Comparison of ENCODE assay signal across 8 cellular contexts in the genomic region with DNA sequence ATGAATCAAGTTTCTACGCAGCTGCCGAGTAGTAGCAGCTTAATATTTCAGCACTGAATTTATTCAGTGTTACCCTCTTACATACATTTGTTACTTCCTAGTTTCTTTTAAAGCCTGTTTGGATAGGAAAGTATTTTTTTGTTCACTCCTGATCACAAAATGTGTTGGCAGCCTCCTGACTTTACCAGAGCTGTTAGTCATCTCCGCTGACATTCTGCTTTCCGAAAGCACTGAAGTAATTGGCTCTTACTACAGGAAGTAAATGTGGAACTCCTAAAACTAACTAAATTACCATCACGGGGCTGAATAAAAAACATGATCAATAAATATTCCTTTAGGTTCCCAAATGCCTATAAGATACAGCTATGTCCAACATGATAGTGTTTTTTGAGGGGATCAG.
DNase-seq lines count a peak whose midpoint lies in the region; ATAC-seq, FAIRE-seq and TF ChIP-seq lines count a peak whose summit lies in the region.

No MANE protein-coding gene starts in this region.

- FAIRE-seq in D721Med (lab: Jason Lieb, UNC), result no peak

- no peaks in the 10 kb centered on the region for H3K27me3 Mint-ChIP-seq in activated T-cell treated with anti-CD3 and anti-CD28 coated beads, Interleukin-2, amount 50 U/mL, for 4 hours (ENCODE audit: low read depth)

- H3K4me3 Mint-ChIP-seq in activated T-cell treated with anti-CD3 and anti-CD28 coated beads, Interleukin-2, amount 50 U/mL, for 4 hours, result peak overlapping the region; percentile 78

- peaks cover 61% of the 10 kb centered on the region for H3K4me1 Mint-ChIP-seq in activated T-cell treated with anti-CD3 and anti-CD28 coated beads, Interleukin-2, amount 50 U/mL, for 4 hours (ENCODE audit: low read depth)

- peak; percentile 8 for DNase-seq in activated T-cell treated with anti-CD3 and anti-CD28 coated beads, Interleukin-2, amount 50 U/mL, for 4 hours
- no peak for DNase-seq in activated T-cell treated with anti-CD3 and anti-CD28 coated beads for 4 hours
- DNase-seq in fibroblast of gingiva (ENCODE audit: low read depth), result peak; percentile 70
- DNase-seq in stimulated activated CD4-positive, alpha-beta T cell treated with anti-CD3 and anti-CD28 coated beads, Interleukin-4, amount 100 ng/mL, for 24 hours, result peak; percentile 54
- no peak for DNase-seq in retina
- DNase-seq in NCI-H526 (lab: John Stamatoyannopoulos, UW), result no peak
- no peak for DNase-seq in D721Med (ENCODE audit: insufficient read length, low spot score)

- H3K9me3 Mint-ChIP-seq in activated T-cell treated with anti-CD3 and anti-CD28 coated beads, Interleukin-2, amount 50 U/mL, for 4 hours, result no peaks in the 10 kb centered on the region

- peak; percentile 90 to 91 for ATAC-seq in activated T-cell treated with anti-CD3 and anti-CD28 coated beads, Interleukin-2, amount 50 U/mL, for 4 hours
- peak; percentile 65 for ATAC-seq in SK-N-SH treated with all-trans-retinoic acid at 6 μM for 48 hours

- TF ChIP-seq CTCF in D721Med (IDR thresholded peaks at IDR 0.05; ENCODE audit: insufficient read depth, missing control alignments), result no peak

- H3K36me3 Mint-ChIP-seq in activated T-cell treated with anti-CD3 and anti-CD28 coated beads, Interleukin-2, amount 50 U/mL, for 4 hours (ENCODE audit: insufficient read depth), result no peaks in the 10 kb centered on the region

TF ChIP-seq in SK-N-SH treated with all-trans-retinoic acid at 6 μM for 48 hours, 23 proteins besides CTCF, POLR2A, EP300 and RAD21:
- TF ChIP-seq GLIS3 (CRISPR knock-in tag; IDR thresholded peaks at IDR 0.05) (no peak), ZC3H10 (CRISPR knock-in tag; IDR thresholded peaks at IDR 0.05) (no peak), ZNF8 (CRISPR knock-in tag; IDR thresholded peaks at IDR 0.05) (no peak), OSR1 (CRISPR knock-in tag; IDR thresholded peaks at IDR 0.05) (no peak), TCF4 (CRISPR knock-in tag; IDR thresholded peaks at IDR 0.05; ENCODE audit: borderline replicate concordance) (no peak), TOX (CRISPR knock-in tag; IDR thresholded peaks at IDR 0.05; ENCODE audit: borderline replicate concordance) (no peak), PPARA (CRISPR knock-in tag; IDR thresholded peaks at IDR 0.05; ENCODE audit: borderline replicate concordance) (no peak), ESRRG (CRISPR knock-in tag; IDR thresholded peaks at IDR 0.05) (no peak), ZFP30 (CRISPR knock-in tag; IDR thresholded peaks at IDR 0.05) (no peak), ZFP3 (CRISPR knock-in tag; IDR thresholded peaks at IDR 0.05) (no peak), ZNF565 (CRISPR knock-in tag; conservative IDR thresholded peaks at IDR 0.05; ENCODE audit: low read depth) (no peak), RARB (CRISPR knock-in tag; IDR thresholded peaks at IDR 0.05) (no peak), BACH2 (CRISPR knock-in tag; IDR thresholded peaks at IDR 0.05; ENCODE audit: borderline replicate concordance) (no peak), CSDC2 (CRISPR knock-in tag; IDR thresholded peaks at IDR 0.05) (no peak), ZNF70 (CRISPR knock-in tag; IDR thresholded peaks at IDR 0.05) (no peak), ARNTL (CRISPR knock-in tag; IDR thresholded peaks at IDR 0.05; ENCODE audit: borderline replicate concordance, low read depth) (no peak)
- TF ChIP-seq, protein P1, sequence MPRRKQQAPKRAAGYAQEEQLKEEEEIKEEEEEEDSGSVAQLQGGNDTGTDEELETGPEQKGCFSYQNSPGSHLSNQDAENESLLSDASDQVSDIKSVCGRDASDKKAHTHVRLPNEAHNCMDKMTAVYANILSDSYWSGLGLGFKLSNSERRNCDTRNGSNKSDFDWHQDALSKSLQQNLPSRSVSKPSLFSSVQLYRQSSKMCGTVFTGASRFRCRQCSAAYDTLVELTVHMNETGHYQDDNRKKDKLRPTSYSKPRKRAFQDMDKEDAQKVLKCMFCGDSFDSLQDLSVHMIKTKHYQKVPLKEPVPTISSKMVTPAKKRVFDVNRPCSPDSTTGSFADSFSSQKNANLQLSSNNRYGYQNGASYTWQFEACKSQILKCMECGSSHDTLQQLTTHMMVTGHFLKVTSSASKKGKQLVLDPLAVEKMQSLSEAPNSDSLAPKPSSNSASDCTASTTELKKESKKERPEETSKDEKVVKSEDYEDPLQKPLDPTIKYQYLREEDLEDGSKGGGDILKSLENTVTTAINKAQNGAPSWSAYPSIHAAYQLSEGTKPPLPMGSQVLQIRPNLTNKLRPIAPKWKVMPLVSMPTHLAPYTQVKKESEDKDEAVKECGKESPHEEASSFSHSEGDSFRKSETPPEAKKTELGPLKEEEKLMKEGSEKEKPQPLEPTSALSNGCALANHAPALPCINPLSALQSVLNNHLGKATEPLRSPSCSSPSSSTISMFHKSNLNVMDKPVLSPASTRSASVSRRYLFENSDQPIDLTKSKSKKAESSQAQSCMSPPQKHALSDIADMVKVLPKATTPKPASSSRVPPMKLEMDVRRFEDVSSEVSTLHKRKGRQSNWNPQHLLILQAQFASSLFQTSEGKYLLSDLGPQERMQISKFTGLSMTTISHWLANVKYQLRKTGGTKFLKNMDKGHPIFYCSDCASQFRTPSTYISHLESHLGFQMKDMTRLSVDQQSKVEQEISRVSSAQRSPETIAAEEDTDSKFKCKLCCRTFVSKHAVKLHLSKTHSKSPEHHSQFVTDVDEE (CRISPR knock-in tag; IDR thresholded peaks at IDR 0.05), result no peak
- TF ChIP-seq, protein P2, sequence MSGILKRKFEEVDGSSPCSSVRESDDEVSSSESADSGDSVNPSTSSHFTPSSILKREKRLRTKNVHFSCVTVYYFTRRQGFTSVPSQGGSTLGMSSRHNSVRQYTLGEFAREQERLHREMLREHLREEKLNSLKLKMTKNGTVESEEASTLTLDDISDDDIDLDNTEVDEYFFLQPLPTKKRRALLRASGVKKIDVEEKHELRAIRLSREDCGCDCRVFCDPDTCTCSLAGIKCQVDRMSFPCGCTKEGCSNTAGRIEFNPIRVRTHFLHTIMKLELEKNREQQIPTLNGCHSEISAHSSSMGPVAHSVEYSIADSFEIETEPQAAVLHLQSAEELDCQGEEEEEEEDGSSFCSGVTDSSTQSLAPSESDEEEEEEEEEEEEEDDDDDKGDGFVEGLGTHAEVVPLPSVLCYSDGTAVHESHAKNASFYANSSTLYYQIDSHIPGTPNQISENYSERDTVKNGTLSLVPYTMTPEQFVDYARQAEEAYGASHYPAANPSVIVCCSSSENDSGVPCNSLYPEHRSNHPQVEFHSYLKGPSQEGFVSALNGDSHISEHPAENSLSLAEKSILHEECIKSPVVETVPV (CRISPR knock-in tag; IDR thresholded peaks at IDR 0.05), result no peak
- TF ChIP-seq, protein P3, sequence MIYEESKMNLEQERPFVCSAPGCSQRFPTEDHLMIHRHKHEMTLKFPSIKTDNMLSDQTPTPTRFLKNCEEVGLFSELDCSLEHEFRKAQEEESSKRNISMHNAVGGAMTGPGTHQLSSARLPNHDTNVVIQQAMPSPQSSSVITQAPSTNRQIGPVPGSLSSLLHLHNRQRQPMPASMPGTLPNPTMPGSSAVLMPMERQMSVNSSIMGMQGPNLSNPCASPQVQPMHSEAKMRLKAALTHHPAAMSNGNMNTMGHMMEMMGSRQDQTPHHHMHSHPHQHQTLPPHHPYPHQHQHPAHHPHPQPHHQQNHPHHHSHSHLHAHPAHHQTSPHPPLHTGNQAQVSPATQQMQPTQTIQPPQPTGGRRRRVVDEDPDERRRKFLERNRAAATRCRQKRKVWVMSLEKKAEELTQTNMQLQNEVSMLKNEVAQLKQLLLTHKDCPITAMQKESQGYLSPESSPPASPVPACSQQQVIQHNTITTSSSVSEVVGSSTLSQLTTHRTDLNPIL (CRISPR knock-in tag; IDR thresholded peaks at IDR 0.05; ENCODE audit: low read depth), result no peak
- TF ChIP-seq, protein P4, sequence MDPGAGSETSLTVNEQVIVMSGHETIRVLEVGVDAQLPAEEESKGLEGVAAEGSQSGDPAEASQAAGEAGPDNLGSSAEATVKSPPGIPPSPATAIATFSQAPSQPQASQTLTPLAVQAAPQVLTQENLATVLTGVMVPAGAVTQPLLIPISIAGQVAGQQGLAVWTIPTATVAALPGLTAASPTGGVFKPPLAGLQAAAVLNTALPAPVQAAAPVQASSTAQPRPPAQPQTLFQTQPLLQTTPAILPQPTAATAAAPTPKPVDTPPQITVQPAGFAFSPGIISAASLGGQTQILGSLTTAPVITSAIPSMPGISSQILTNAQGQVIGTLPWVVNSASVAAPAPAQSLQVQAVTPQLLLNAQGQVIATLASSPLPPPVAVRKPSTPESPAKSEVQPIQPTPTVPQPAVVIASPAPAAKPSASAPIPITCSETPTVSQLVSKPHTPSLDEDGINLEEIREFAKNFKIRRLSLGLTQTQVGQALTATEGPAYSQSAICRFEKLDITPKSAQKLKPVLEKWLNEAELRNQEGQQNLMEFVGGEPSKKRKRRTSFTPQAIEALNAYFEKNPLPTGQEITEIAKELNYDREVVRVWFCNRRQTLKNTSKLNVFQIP (CRISPR knock-in tag; IDR thresholded peaks at IDR 0.05; ENCODE audit: borderline replicate concordance, low read depth), result no peak

Comparison
In these comparisons a context has a peak if more than half of its experiments do, and no peak if none do; other contexts are left out.
1. DNase-seq: peak in activated T-cell treated with anti-CD3 and anti-CD28 coated beads, Interleukin-2, amount 50 U/mL, for 4 hours (single experiment), fibroblast of gingiva (single experiment) and stimulated activated CD4-positive, alpha-beta T cell treated with anti-CD3 and anti-CD28 coated beads, Interleukin-4, amount 100 ng/mL, for 24 hours (single experiment); none in activated T-cell treated with anti-CD3 and anti-CD28 coated beads for 4 hours (single experiment), retina (single experiment), NCI-H526 (0 of 2) and D721Med (single experiment).